2 cellular contexts compared by ENCODE assay signal in the genomic region with DNA sequence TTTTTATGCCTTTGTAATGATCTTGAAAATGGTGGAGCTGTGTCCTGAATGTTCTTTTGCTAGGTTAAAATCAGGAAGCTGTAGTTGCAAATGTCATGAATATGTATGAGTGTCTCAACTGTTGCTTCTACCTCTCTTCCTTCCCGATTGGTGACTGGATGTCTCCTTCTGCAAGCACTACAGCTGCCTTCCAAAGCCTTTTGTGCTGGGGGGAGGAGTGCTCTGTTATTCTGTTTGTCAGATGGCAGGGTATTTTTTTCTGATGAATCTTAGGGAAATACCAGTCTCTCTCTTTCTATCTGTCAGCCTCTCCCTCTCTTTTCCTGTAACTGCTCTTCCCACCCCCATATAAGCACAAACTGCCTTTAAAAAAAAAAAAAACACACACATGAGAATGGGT.
A peak's percentile ranks its signal among the peaks of the same experiment; 100 is the strongest.
TF ChIP-seq lines count a peak whose summit lies in the region.

No MANE protein-coding gene starts in this region.

TF ChIP-seq in GM23338, 12 proteins besides CTCF, POLR2A, EP300 and RAD21 (continued from another document):
- no peak for TF ChIP-seq CREB1 (CRISPR knock-in tag; IDR thresholded peaks at IDR 0.05; ENCODE audit: low read depth)

TF ChIP-seq in GM12878, 131 proteins besides CTCF, POLR2A, EP300 and RAD21 (continued from another document):
- peak; percentile 3; the same call in 1 of the 2 replicates for TF ChIP-seq ZNF384 (IDR thresholded peaks at IDR 0.05; ENCODE audit: borderline replicate concordance, low read depth, low read length)
